ENCODE assay signal across 9 cellular contexts in genomic region chr1:200895801-200896570, GRCh38. TPM values are rescaled to one million over a fixed set of nuclear protein-coding genes. Genes with fewer than 3 reads are reported as not detected.
DNase-seq lines count a peak whose midpoint lies in the region; ATAC-seq, FAIRE-seq and TF ChIP-seq lines count a peak whose summit lies in the region.
"Had no signal": no experiment of that assay in that cellular context is flagged by ENCODE, and none has a peak within 500 bp of the region (broad histone marks: within the 10 kb centered on the region; RNA-seq: fewer than 3 reads in every experiment).

No MANE protein-coding gene starts in this region.

- TF ChIP-seq CTCF in endothelial cell (IDR thresholded peaks at IDR 0.05; ENCODE audit: unreplicated experiment) = no peak

- DNase-seq in HK-2 (ENCODE audit: unreplicated experiment) = peak; percentile 57
- DNase-seq in endothelial cell (ENCODE audit: low spot score) = no peak
- DNase-seq in small intestine = peak; percentile 88
- no peak for DNase-seq in medulla oblongata (ENCODE audit: extremely low spot score)
- DNase-seq in stimulated activated CD4-positive, alpha-beta T cell treated with anti-CD3 and anti-CD28 coated beads, Interleukin-4, amount 100 ng/mL, for 24 hours = no peak
- no peak for DNase-seq in H4 (ENCODE audit: low spot score)
- no peak for DNase-seq in NCI-H2029 treated with DMSO at 0.1 percent for 48 hours (lab: John Stamatoyannopoulos, UW)

- peak; percentile 62 for ATAC-seq in GM19452 (IDR thresholded peaks at IDR 0.05; ENCODE audit: unreplicated experiment)

- peak overlapping the region; percentile 97 to 99 for H3K27ac ChIP-seq in small intestine (ENCODE audit: low read depth in 1 of 2, low read length in 1 of 2)

- no peak for FAIRE-seq in small intestine (lab: Jason Lieb, UNC)

- no peaks in the 10 kb centered on the region for H3K9me3 Mint-ChIP-seq in endothelial cell (ENCODE audit: unreplicated experiment)

- H3K36me3 Mint-ChIP-seq in endothelial cell (ENCODE audit: low read depth, unreplicated experiment) = peaks cover 12% of the 10 kb centered on the region

- H3K4me1 ChIP-seq in small intestine (ENCODE audit: control insufficient read depth in 2 of 2, insufficient read depth in 1 of 2, low read depth in 1 of 2, low read length in 1 of 2) = peaks cover 0 to 9% of the 10 kb centered on the region in 2 donors

- no peak overlapping the region for H3K4me3 Mint-ChIP-seq in endothelial cell (ENCODE audit: unreplicated experiment)

- H3K4me3 ChIP-seq in small intestine (ENCODE audit: low read depth in 1 of 2, low read length in 2 of 2) = peak overlapping the region; percentile 43 to 87

- H3K4me1 Mint-ChIP-seq in endothelial cell (ENCODE audit: unreplicated experiment) = peaks cover 49% of the 10 kb centered on the region

- H3K9me3 ChIP-seq in small intestine (ENCODE audit: control insufficient read depth, low read depth) = no peaks in the 10 kb centered on the region

- H3K27ac Mint-ChIP-seq in endothelial cell (ENCODE audit: unreplicated experiment) = peak overlapping the region; percentile 18

- no peaks in the 10 kb centered on the region for H3K27me3 ChIP-seq in small intestine (ENCODE audit: control insufficient read depth in 2 of 2, insufficient read depth in 2 of 2, low read length in 2 of 2)

- H3K27me3 Mint-ChIP-seq in endothelial cell (ENCODE audit: unreplicated experiment) = peaks cover 14% of the 10 kb centered on the region

- 23 to 62% (median 26%) methylated on average over 9 of the region's 9 CpGs for WGBS in small intestine, 3 donors

- peaks cover 3 to 23% of the 10 kb centered on the region in 2 donors for H3K36me3 ChIP-seq in small intestine (ENCODE audit: control insufficient read depth in 2 of 2, insufficient read depth in 2 of 2, low read length in 2 of 2)

RNA-seq across cellular contexts. Expression of gene INAVA, which starts 1.3 kb away (rescaled TPM):
- total RNA-seq in endothelial cell (ENCODE audit: unreplicated experiment) = 35.8 TPM
- polyA plus RNA-seq in small intestine = 100 to 1,000 TPM in 2 of 3 donors, 10 to 100 TPM in 1; 58.7 to 192 (median 165) TPM
- total RNA-seq in H4 (2014; rRNA removed; shearing (Covaris generic)) = 0.55 and 1.1 TPM in 2 replicates
- total RNA-seq: dermis microvascular lymphatic vessel endothelial cell had no signal

RNA-seq across cellular contexts. Expression of gene GPR25, which starts 23.2 kb away (rescaled TPM):
- total RNA-seq in endothelial cell (ENCODE audit: unreplicated experiment) = not detected
- polyA plus RNA-seq in small intestine = under 1 TPM in 1 of 3 donors, not detected in 2; 0.07 TPM
- total RNA-seq in H4 (2014; rRNA removed; shearing (Covaris generic)) = not detected in 2 replicates
- total RNA-seq: dermis microvascular lymphatic vessel endothelial cell had no signal

Comparison
In these comparisons a context has a peak if more than half of its experiments do, and no peak if none do; other contexts are left out.
1. DNase-seq: peak in HK-2 (single experiment) and small intestine (single experiment); none in endothelial cell (single experiment), medulla oblongata (single experiment), stimulated activated CD4-positive, alpha-beta T cell treated with anti-CD3 and anti-CD28 coated beads, Interleukin-4, amount 100 ng/mL, for 24 hours (single experiment), H4 (single experiment) and NCI-H2029 treated with DMSO at 0.1 percent for 48 hours (single experiment).
2. RNA of gene INAVA, which starts 1.3 kb away (total RNA-seq): 35.8 TPM in endothelial cell (single experiment); 0.55 to 1.1 TPM in H4; every median in the first group is over 10 times any median in the second.